In genomic region chr6:134495203-134495892, GRCh38 we compare ENCODE assay signal across 2 cellular contexts.
TF ChIP-seq lines count a peak whose summit lies in the region.

No MANE protein-coding gene starts in this region.

TF ChIP-seq in liver, 16 proteins besides CTCF, POLR2A, EP300 and RAD21:
- TF ChIP-seq HNF4A (conservative IDR thresholded peaks at IDR 0.05) (peak in 1 of 2 donors; percentile 45), NR2F2 (IDR thresholded peaks at IDR 0.05) (no peak), RXRA (IDR thresholded peaks at IDR 0.05) (peak; percentile 24 to 67)

TF ChIP-seq in HepG2, 621 proteins besides CTCF, POLR2A, EP300 and RAD21:
- TF ChIP-seq ZNF652 (CRISPR knock-in tag; IDR thresholded peaks at IDR 0.05; ENCODE audit: borderline replicate concordance, low read depth) (no peak), CREBL2 (CRISPR knock-in tag; IDR thresholded peaks at IDR 0.05; ENCODE audit: borderline replicate concordance) (no peak), ZNF703 (CRISPR knock-in tag; IDR thresholded peaks at IDR 0.05; ENCODE audit: borderline replicate concordance) (no peak), DNMT1 (CRISPR knock-in tag; IDR thresholded peaks at IDR 0.05) (no peak), ZNF646 (CRISPR knock-in tag; IDR thresholded peaks at IDR 0.05) (no peak), TFDP2 (CRISPR knock-in tag; IDR thresholded peaks at IDR 0.05) (no peak), THAP8 (CRISPR knock-in tag; IDR thresholded peaks at IDR 0.05; ENCODE audit: borderline replicate concordance) (no peak), ZSCAN25 (CRISPR knock-in tag; IDR thresholded peaks at IDR 0.05) (no peak), FIP1L1 (IDR thresholded peaks at IDR 0.05; ENCODE audit: borderline replicate concordance, insufficient read depth, low read depth, low read length) (no peak), SIX1 (CRISPR knock-in tag; IDR thresholded peaks at IDR 0.05; ENCODE audit: borderline replicate concordance) (no peak), FUBP1 (CRISPR knock-in tag; IDR thresholded peaks at IDR 0.05; ENCODE audit: borderline replicate concordance) (no peak), AFF4 (CRISPR knock-in tag; IDR thresholded peaks at IDR 0.05) (no peak), ZBTB1 (CRISPR knock-in tag; IDR thresholded peaks at IDR 0.05; ENCODE audit: borderline replicate concordance) (no peak)
